In genomic region chr19:45595814-45596213, GRCh38 we compare ENCODE assay signal across 21 cellular contexts. TPM values are rescaled to one million over a fixed set of nuclear protein-coding genes. Genes with fewer than 3 reads are reported as not detected.
"Had no signal": no experiment of that assay in that cellular context is flagged by ENCODE, and none has a peak within 500 bp of the region (broad histone marks: within the 10 kb centered on the region; RNA-seq: fewer than 3 reads in every experiment).

No MANE protein-coding gene starts in this region.

- H3K4me3 ChIP-seq: coronary artery, mucosa of descending colon, ovary, sigmoid colon, thoracic aorta, upper lobe of left lung had no signal

- DNase-seq: activated B cell treated with CpG ODN at 0.5 μM for 24 hours; activated CD4-positive, alpha-beta memory T cell treated with anti-CD3 and anti-CD28 coated beads for 36 hours; activated CD4-positive, alpha-beta T cell treated with anti-CD3 and anti-CD28 coated beads for 4 hours; activated naive CD4-positive, alpha-beta T cell treated with anti-CD3 and anti-CD28 coated beads for 36 hours; activated T-cell treated with anti-CD3 and anti-CD28 coated beads for 4 hours; aorta; brain microvascular endothelial cell; foreskin keratinocyte; glutamatergic neuron; mucosa of descending colon; naive B cell; ovary; sigmoid colon; stimulated activated CD4-positive, alpha-beta T cell treated with anti-CD3 and anti-CD28 coated beads, Interleukin-4, amount 100 ng/mL, for 4 hours; upper lobe of left lung had no signal

- FAIRE-seq: endometrium had no signal

- ATAC-seq: esophagus mucosa; foreskin keratinocyte; mucosa of descending colon; stimulated activated memory B cell treated with anti-CD40 and anti-IgM and Interleukin-4, amounts not matched to agents 10 μg/mL and 1 μg/mL and 100 μg/mL, for 72 hours had no signal

- H3K27me3 ChIP-seq: ovary had no signal

- H3K36me3 ChIP-seq: brain microvascular endothelial cell, ovary, sigmoid colon, thoracic aorta had no signal

- H3K9me3 ChIP-seq: mucosa of descending colon, ovary, sigmoid colon, thoracic aorta, upper lobe of left lung had no signal

- H3K27ac ChIP-seq: brain microvascular endothelial cell, foreskin keratinocyte, ovary, thoracic aorta had no signal

RNA-seq across cellular contexts. Expression of gene GPR4, which starts 6.2 kb away (rescaled TPM):
- total RNA-seq: activated B cell treated with CpG ODN at 0.5 μM for 24 hours; activated CD4-positive, alpha-beta memory T cell treated with anti-CD3 and anti-CD28 coated beads for 36 hours; activated naive CD4-positive, alpha-beta T cell treated with anti-CD3 and anti-CD28 coated beads for 36 hours; foreskin keratinocyte; kidney epithelial cell had no signal
